ENCODE assay signal across 26 cellular contexts in genomic region chr1:94202241-94202640, GRCh38. TPM values are rescaled to one million over a fixed set of nuclear protein-coding genes. Genes with fewer than 3 reads are reported as not detected.
"Had no signal": no experiment of that assay in that cellular context is flagged by ENCODE, and none has a peak within 500 bp of the region (broad histone marks: within the 10 kb centered on the region; RNA-seq: fewer than 3 reads in every experiment).

No MANE protein-coding gene starts in this region.

- H3K36me3 Mint-ChIP-seq: activated CD4-positive, alpha-beta memory T cell treated with anti-CD3 and anti-CD28 coated beads for 36 hours had no signal

- FAIRE-seq: astrocyte, urothelium cell line had no signal

- H3K27ac ChIP-seq: brain microvascular endothelial cell, esophagus squamous epithelium, left lung, lower lobe of right lung, right lobe of liver, thoracic aorta had no signal

- H3K4me3 ChIP-seq: esophagus squamous epithelium, heart right ventricle, left lung, lower lobe of right lung, right lobe of liver, thoracic aorta had no signal

- H3K9me3 Mint-ChIP-seq: activated CD4-positive, alpha-beta memory T cell treated with anti-CD3 and anti-CD28 coated beads for 36 hours; activated CD4-positive, alpha-beta T cell treated with anti-CD3 and anti-CD28 coated beads, Interleukin-2, amount 10 ng/mL, durations not matched to agents 24 days and 14 days; activated T-helper 1 cell treated with anti-CD3 and anti-CD28 coated beads, Interleukin-12 subunit alpha, Interleukin-12 subunit beta, Interleukin-2, Interleukin-4 antibody, amounts not matched to agents 30 ng/mL and 10 ng/mL and 1 ng/mL, durations not matched to agents 14 hours and 24 hours and 36 hours; nephron; stimulated activated naive CD8-positive, alpha-beta T cell treated with anti-CD3 and anti-CD28 coated beads, Interleukin-15, Interleukin-2, amounts not matched to agents 100 ng/mL and 50 ng/mL, for 24 hours had no signal

- H3K4me1 ChIP-seq: esophagus squamous epithelium, right lobe of liver had no signal

- H3K9me3 ChIP-seq: esophagus squamous epithelium, heart right ventricle, left lung, lower lobe of right lung, right lobe of liver, thoracic aorta had no signal

- H3K27ac Mint-ChIP-seq: activated CD4-positive, alpha-beta memory T cell treated with anti-CD3 and anti-CD28 coated beads for 36 hours; activated CD4-positive, alpha-beta T cell treated with anti-CD3 and anti-CD28 coated beads, Interleukin-2, amount 10 ng/mL, durations not matched to agents 24 days and 14 days; activated T-helper 1 cell treated with anti-CD3 and anti-CD28 coated beads, Interleukin-12 subunit alpha, Interleukin-12 subunit beta, Interleukin-2, Interleukin-4 antibody, amounts not matched to agents 30 ng/mL and 10 ng/mL and 1 ng/mL, durations not matched to agents 14 hours and 24 hours and 36 hours; nephron; stimulated activated naive CD8-positive, alpha-beta T cell treated with anti-CD3 and anti-CD28 coated beads, Interleukin-15, Interleukin-2, amounts not matched to agents 100 ng/mL and 50 ng/mL, for 24 hours had no signal

- DNase-seq: activated CD4-positive, alpha-beta memory T cell treated with anti-CD3 and anti-CD28 coated beads for 36 hours; activated CD4-positive, alpha-beta T cell treated with anti-CD3 and anti-CD28 coated beads, Interleukin-2, amount 10 ng/mL, durations not matched to agents 24 days and 14 days; activated CD4-positive, CD25-positive, alpha-beta regulatory T cell treated with anti-CD3 and anti-CD28 coated beads, Interleukin-2, amount 50 U/mL, for 72 hours; activated CD8-positive, alpha-beta memory T cell treated with anti-CD3 and anti-CD28 coated beads, Interleukin-2, amount 50 U/mL, for 4 hours; activated gamma-delta T cell; activated naive CD4-positive, alpha-beta T cell treated with anti-CD3 and anti-CD28 coated beads, Interleukin-2, amount 50 U/mL, for 16 hours; activated T-cell treated with anti-CD3 and anti-CD28 coated beads, Interleukin-2, amount 50 U/mL, for 1 hour; amniotic stem cell; brain microvascular endothelial cell; central memory CD4-positive, alpha-beta T cell; esophagus squamous epithelium; foreskin melanocyte; heart right ventricle; left lung; lower lobe of right lung; right lobe of liver; stimulated activated CD4-positive, alpha-beta T cell treated with anti-CD3 and anti-CD28 coated beads, Interleukin-4, amount 100 ng/mL, for 1 hour; T-helper 2 cell; trophoblast cell had no signal

- H3K27me3 ChIP-seq: brain microvascular endothelial cell, esophagus squamous epithelium, left lung, right lobe of liver had no signal

- H3K4me3 Mint-ChIP-seq: activated CD4-positive, alpha-beta memory T cell treated with anti-CD3 and anti-CD28 coated beads for 36 hours; activated CD4-positive, alpha-beta T cell treated with anti-CD3 and anti-CD28 coated beads, Interleukin-2, amount 10 ng/mL, durations not matched to agents 24 days and 14 days; activated T-helper 1 cell treated with anti-CD3 and anti-CD28 coated beads, Interleukin-12 subunit alpha, Interleukin-12 subunit beta, Interleukin-2, Interleukin-4 antibody, amounts not matched to agents 30 ng/mL and 10 ng/mL and 1 ng/mL, durations not matched to agents 14 hours and 24 hours and 36 hours; nephron; stimulated activated naive CD8-positive, alpha-beta T cell treated with anti-CD3 and anti-CD28 coated beads, Interleukin-15, Interleukin-2, amounts not matched to agents 100 ng/mL and 50 ng/mL, for 24 hours had no signal

- H3K4me1 Mint-ChIP-seq: activated CD4-positive, alpha-beta T cell treated with anti-CD3 and anti-CD28 coated beads, Interleukin-2, amount 10 ng/mL, durations not matched to agents 24 days and 14 days; nephron had no signal

- ATAC-seq: heart right ventricle, left lung, lower lobe of right lung had no signal

RNA-seq across cellular contexts. Expression of gene ARHGAP29, which starts 35.1 kb away (rescaled TPM):
- total RNA-seq: activated CD4-positive, alpha-beta T cell treated with anti-CD3 and anti-CD28 coated beads, Interleukin-2, amount 10 ng/mL, durations not matched to agents 24 days and 14 days; activated CD8-positive, alpha-beta memory T cell treated with anti-CD3 and anti-CD28 coated beads for 36 hours; activated T-helper 1 cell treated with anti-CD3 and anti-CD28 coated beads, Interleukin-12 subunit alpha, Interleukin-12 subunit beta, Interleukin-2, Interleukin-4 antibody, amounts not matched to agents 30 ng/mL and 10 ng/mL and 1 ng/mL, durations not matched to agents 14 hours and 24 hours and 36 hours had no signal
